5 cellular contexts compared by ENCODE assay signal in the genomic region with DNA sequence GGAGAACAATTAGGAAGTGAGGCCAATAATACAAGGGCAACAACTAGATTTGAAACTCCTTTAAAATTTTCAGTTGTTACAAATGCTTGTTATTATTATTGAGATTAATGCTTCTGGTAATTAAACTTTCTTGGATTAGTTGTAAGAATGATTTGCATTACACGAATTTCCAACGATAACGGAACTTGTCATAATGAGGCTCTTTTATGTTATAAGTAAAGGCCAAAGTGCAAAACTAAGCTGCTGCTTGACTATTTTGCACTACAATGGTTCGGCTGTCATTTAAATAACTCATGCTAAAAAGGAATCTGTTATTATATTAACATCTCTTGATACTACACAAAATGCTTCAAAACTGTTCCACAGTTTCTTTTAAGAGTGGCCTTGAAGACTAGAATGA.
"Had no signal": no experiment of that assay in that cellular context is flagged by ENCODE, and none has a peak within 500 bp of the region (broad histone marks: within the 10 kb centered on the region; RNA-seq: fewer than 3 reads in every experiment).

No MANE protein-coding gene starts in this region.

- H3K4me3 ChIP-seq: K562 had no signal

- ATAC-seq: K562 had no signal

- DNase-seq: GOT3, H7, HCEC 1CT, IMR-90 had no signal
